Comparison of ENCODE assay signal across 8 cellular contexts in the genomic region with DNA sequence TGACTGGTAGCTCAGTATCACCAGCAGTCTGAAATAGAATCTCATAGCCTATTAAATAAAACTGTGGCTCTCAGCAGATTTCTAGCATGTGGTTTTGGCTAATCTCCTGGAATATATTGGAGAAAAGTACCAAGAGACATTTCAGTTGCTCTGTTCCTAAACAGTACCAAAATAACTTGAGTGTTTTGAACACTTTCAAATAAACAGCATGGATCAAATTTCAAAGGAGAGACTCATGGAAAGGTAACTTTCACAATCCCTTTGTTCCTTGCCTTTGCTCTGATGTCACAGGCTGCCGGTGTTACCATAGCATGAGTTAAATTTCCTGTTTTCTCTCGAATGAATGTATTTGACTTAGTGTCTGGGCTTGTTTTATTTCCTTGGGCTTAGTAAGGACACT. TPM values are rescaled to one million over a fixed set of nuclear protein-coding genes. Genes with fewer than 3 reads are reported as not detected.
DNase-seq lines count a peak whose midpoint lies in the region; ATAC-seq and TF ChIP-seq lines count a peak whose summit lies in the region.

No MANE protein-coding gene starts in this region.

- H3K4me3 Mint-ChIP-seq in neural crest cell (peak overlapping the region; percentile 75), immature natural killer cell (no peak overlapping the region)

- H3K36me3 Mint-ChIP-seq in neural crest cell (ENCODE audit: low read depth) (peaks cover 8% of the 10 kb centered on the region), immature natural killer cell (no peaks in the 10 kb centered on the region)

- TF ChIP-seq CTCF in choroid plexus epithelial cell (conservative IDR thresholded peaks at IDR 0.05; ENCODE audit: low read depth, low read length): no peak
- TF ChIP-seq CTCF in neural crest cell (conservative IDR thresholded peaks at IDR 0.05): no peak

- no peak overlapping the region for H3K4me3 ChIP-seq in choroid plexus epithelial cell (ENCODE audit: low read depth, low read length)

- H3K4me1 Mint-ChIP-seq in neural crest cell (peaks cover 39% of the 10 kb centered on the region), immature natural killer cell (peaks cover 20 to 25% of the 10 kb centered on the region in 2 donors)

- H3K27ac Mint-ChIP-seq in neural crest cell (ENCODE audit: unreplicated experiment) (no peak overlapping the region), immature natural killer cell (no peak overlapping the region)

- DNase-seq in DMS53 treated with DMSO at 0.1 percent for 48 hours (lab: John Stamatoyannopoulos, UW; ENCODE audit: unreplicated experiment): peak; percentile 65
- peak; percentile 84 for DNase-seq in NCI-H2107 (lab: John Stamatoyannopoulos, UW)
- peak; percentile 63 for DNase-seq in choroid plexus epithelial cell (ENCODE audit: low read depth)
- no peak for DNase-seq in neural crest cell (ENCODE audit: low read depth, low spot score)
- no peak for DNase-seq in NCI-H82 treated with DMSO at 0.1 percent for 48 hours (lab: John Stamatoyannopoulos, UW; ENCODE audit: unreplicated experiment)
- no peak for DNase-seq in immature natural killer cell

- H3K27me3 Mint-ChIP-seq in neural crest cell (ENCODE audit: low read depth) (peaks cover 5% of the 10 kb centered on the region), immature natural killer cell (ENCODE audit: low read depth in 3 of 3) (peaks cover 2 to 15% (median 8%) of the 10 kb centered on the region in 3 donors)

- peaks cover 2% of the 10 kb centered on the region for H3K9me3 Mint-ChIP-seq in neural crest cell
- no peaks in the 10 kb centered on the region for H3K9me3 Mint-ChIP-seq in immature natural killer cell

- ATAC-seq in HG03432 (IDR thresholded peaks at IDR 0.05; ENCODE audit: unreplicated experiment) (no peak), HG02885 (IDR thresholded peaks at IDR 0.05; ENCODE audit: poor library complexity, unreplicated experiment) (no peak)

RNA-seq across cellular contexts. Expression of a gene that starts 3.4 kb away (rescaled TPM):
- 19.1 and 22.2 TPM in 2 replicates for total RNA-seq in neural crest cell
- 1 to 10 TPM in 2 of 3 donors, under 1 TPM in 1; 0.41 to 2.0 (median 1.8) TPM for polyA plus RNA-seq in immature natural killer cell

RNA-seq across cellular contexts. Expression of a gene that starts 23.0 kb away (rescaled TPM):
- total RNA-seq in neural crest cell: 19.9 and 23.0 TPM in 2 replicates
- polyA plus RNA-seq in immature natural killer cell: 10 to 100 TPM; 28.8 to 41.9 (median 37.3) TPM

RNA-seq across cellular contexts. Expression of a gene that starts 51.3 kb away (rescaled TPM):
- total RNA-seq in neural crest cell: 103 and 112 TPM in 2 replicates
- 100 to 1,000 TPM in 2 of 3 donors, 10 to 100 TPM in 1; 75.0 to 118 (median 104) TPM for polyA plus RNA-seq in immature natural killer cell

Comparison
In these comparisons a context has a peak if more than half of its experiments do, and no peak if none do; other contexts are left out.
1. DNase-seq: peak in DMS53 treated with DMSO at 0.1 percent for 48 hours (single experiment), NCI-H2107 (single experiment) and choroid plexus epithelial cell (single experiment); none in neural crest cell (single experiment), NCI-H82 treated with DMSO at 0.1 percent for 48 hours (single experiment) and immature natural killer cell (0 of 3).